ENCODE assay signal across 9 cellular contexts in genomic region chr2:106537047-106537446, GRCh38. TPM values are rescaled to one million over a fixed set of nuclear protein-coding genes. Genes with fewer than 3 reads are reported as not detected.
DNase-seq lines count a peak whose midpoint lies in the region; ATAC-seq and TF ChIP-seq lines count a peak whose summit lies in the region.
"Had no signal": no experiment of that assay in that cellular context is flagged by ENCODE, and none has a peak within 500 bp of the region (broad histone marks: within the 10 kb centered on the region; RNA-seq: fewer than 3 reads in every experiment).

No MANE protein-coding gene starts in this region.

- DNase-seq in NAMALWA (ENCODE audit: low spot score) = peak; percentile 32
- peak; percentile 50 for DNase-seq in sciatic nerve (ENCODE audit: low spot score)
- no peak for DNase-seq in dermis blood vessel endothelial cell
- no peak for DNase-seq in cortex of kidney (lab: John Stamatoyannopoulos, UW)
- no peak for DNase-seq in NCI-H1930 (lab: John Stamatoyannopoulos, UW)

- no peaks in the 10 kb centered on the region for H3K9me3 ChIP-seq in gastroesophageal sphincter

- H3K36me3 ChIP-seq in gastroesophageal sphincter = no peaks in the 10 kb centered on the region

- TF ChIP-seq POLR2A in gastroesophageal sphincter (IDR thresholded peaks at IDR 0.05) = no peak

- TF ChIP-seq EP300 in gastroesophageal sphincter (IDR thresholded peaks at IDR 0.05) = no peak

- H3K27me3 ChIP-seq in gastroesophageal sphincter = peaks cover 12% of the 10 kb centered on the region

- intact Hi-C loops in sciatic nerve (cut with DNase I) = no loop called here

- ATAC-seq in GM21360 (IDR thresholded peaks at IDR 0.05; ENCODE audit: unreplicated experiment) (peak; percentile 64), gastroesophageal sphincter (peak; percentile 68), sciatic nerve (peak; percentile 81), GM19397 (IDR thresholded peaks at IDR 0.05; ENCODE audit: unreplicated experiment) (no peak)

- no peak overlapping the region for H3K27ac ChIP-seq in gastroesophageal sphincter

- TF ChIP-seq CTCF in gastroesophageal sphincter (IDR thresholded peaks at IDR 0.05) = no peak

- WGBS in gastroesophageal sphincter (ENCODE audit: low coverage in 1 of 2), 2 donors = 73 to 77% methylated on average over 2 to 3 of the region's 4 CpGs

- H3K4me1 ChIP-seq in gastroesophageal sphincter = no peaks in the 10 kb centered on the region

- H3K4me3 ChIP-seq in gastroesophageal sphincter = no peak overlapping the region

RNA-seq across cellular contexts. Expression of gene CD8B2, which starts 49.9 kb away (rescaled TPM):
- total RNA-seq in gastroesophageal sphincter (under 1 TPM in 2 of 4 donors, not detected in 2; 0.08 to 0.13 TPM), sciatic nerve (not detected), dermis blood vessel endothelial cell (not detected in 2 replicates)
- total RNA-seq: MCF 10A had no signal

Comparison
In these comparisons a context has a peak if more than half of its experiments do, and no peak if none do; other contexts are left out.
1. DNase-seq: peak in NAMALWA (single experiment) and sciatic nerve (single experiment); none in dermis blood vessel endothelial cell (single experiment), cortex of kidney (single experiment) and NCI-H1930 (0 of 2).